ENCODE assay signal across 1 cellular context in the genomic region with DNA sequence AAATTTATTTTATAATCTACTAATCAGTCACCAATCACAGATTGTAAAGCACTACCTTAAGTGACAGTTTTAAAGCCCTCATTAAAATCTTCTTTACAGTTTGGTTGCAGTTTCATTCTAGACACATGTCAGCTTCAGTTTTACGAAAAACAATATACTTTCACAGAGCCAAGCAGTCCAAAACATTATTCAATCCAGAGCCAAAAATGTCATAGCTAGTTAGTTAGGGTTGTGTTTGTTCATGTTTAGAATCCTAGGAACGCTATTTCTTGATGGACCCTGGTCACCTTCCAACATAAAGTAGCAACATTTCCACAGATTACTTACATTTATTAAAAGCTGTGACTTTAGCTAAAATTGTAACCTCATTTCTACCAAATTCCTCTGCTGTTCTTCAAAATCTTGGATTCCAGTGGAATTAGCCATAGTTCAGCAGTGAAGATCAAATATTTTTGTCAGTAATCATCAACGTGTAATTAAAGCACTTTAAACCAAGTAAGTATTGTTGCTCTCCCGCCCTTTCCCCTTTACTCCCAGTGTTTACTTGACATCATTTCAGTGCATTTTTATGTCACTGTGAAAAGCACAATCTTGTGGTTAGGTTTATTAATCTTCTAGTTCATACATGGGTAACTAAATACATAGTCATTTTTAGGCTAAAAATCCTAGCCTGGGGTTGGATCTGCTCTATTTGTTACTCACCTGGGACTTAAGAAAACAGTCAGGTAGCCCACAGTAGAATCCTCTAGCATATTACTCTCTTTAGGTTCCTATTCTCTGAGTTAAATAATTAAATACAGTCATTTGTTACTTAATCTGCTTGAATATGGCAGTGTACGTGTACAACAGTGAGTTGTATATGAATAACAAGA.
TF ChIP-seq lines count a peak whose summit lies in the region.

No MANE protein-coding gene starts in this region.

TF ChIP-seq in HEK293, 187 proteins besides CTCF, POLR2A, EP300 and RAD21 (continued from another document):
- TF ChIP-seq, protein P1, sequence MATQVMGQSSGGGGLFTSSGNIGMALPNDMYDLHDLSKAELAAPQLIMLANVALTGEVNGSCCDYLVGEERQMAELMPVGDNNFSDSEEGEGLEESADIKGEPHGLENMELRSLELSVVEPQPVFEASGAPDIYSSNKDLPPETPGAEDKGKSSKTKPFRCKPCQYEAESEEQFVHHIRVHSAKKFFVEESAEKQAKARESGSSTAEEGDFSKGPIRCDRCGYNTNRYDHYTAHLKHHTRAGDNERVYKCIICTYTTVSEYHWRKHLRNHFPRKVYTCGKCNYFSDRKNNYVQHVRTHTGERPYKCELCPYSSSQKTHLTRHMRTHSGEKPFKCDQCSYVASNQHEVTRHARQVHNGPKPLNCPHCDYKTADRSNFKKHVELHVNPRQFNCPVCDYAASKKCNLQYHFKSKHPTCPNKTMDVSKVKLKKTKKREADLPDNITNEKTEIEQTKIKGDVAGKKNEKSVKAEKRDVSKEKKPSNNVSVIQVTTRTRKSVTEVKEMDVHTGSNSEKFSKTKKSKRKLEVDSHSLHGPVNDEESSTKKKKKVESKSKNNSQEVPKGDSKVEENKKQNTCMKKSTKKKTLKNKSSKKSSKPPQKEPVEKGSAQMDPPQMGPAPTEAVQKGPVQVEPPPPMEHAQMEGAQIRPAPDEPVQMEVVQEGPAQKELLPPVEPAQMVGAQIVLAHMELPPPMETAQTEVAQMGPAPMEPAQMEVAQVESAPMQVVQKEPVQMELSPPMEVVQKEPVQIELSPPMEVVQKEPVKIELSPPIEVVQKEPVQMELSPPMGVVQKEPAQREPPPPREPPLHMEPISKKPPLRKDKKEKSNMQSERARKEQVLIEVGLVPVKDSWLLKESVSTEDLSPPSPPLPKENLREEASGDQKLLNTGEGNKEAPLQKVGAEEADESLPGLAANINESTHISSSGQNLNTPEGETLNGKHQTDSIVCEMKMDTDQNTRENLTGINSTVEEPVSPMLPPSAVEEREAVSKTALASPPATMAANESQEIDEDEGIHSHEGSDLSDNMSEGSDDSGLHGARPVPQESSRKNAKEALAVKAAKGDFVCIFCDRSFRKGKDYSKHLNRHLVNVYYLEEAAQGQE (tag by site-specific recombination; IDR thresholded peaks at IDR 0.05): no peak
- TF ChIP-seq ZNF391 (tag by site-specific recombination; IDR thresholded peaks at IDR 0.05; ENCODE audit: borderline replicate concordance, low read depth): no peak
- peak; percentile 45; the same call in 1 of the 2 replicates for TF ChIP-seq ZNF600 (tag by site-specific recombination; IDR thresholded peaks at IDR 0.05)
- peak; percentile 93 for TF ChIP-seq FEZF1 (tag by site-specific recombination; IDR thresholded peaks at IDR 0.05)
- TF ChIP-seq MZF1 (tag by site-specific recombination; IDR thresholded peaks at IDR 0.05; ENCODE audit: borderline replicate concordance): no peak
- no peak for TF ChIP-seq ZNF16 (tag by site-specific recombination; IDR thresholded peaks at IDR 0.05; ENCODE audit: low read depth)
- TF ChIP-seq, protein P2, sequence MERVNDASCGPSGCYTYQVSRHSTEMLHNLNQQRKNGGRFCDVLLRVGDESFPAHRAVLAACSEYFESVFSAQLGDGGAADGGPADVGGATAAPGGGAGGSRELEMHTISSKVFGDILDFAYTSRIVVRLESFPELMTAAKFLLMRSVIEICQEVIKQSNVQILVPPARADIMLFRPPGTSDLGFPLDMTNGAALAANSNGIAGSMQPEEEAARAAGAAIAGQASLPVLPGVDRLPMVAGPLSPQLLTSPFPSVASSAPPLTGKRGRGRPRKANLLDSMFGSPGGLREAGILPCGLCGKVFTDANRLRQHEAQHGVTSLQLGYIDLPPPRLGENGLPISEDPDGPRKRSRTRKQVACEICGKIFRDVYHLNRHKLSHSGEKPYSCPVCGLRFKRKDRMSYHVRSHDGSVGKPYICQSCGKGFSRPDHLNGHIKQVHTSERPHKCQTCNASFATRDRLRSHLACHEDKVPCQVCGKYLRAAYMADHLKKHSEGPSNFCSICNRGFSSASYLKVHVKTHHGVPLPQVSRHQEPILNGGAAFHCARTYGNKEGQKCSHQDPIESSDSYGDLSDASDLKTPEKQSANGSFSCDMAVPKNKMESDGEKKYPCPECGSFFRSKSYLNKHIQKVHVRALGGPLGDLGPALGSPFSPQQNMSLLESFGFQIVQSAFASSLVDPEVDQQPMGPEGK (tag by site-specific recombination; IDR thresholded peaks at IDR 0.05): no peak
- TF ChIP-seq ZNF433 (tag by site-specific recombination; IDR thresholded peaks at IDR 0.05; ENCODE audit: low read depth): no peak
- no peak for TF ChIP-seq ZNF621 (tag by site-specific recombination; IDR thresholded peaks at IDR 0.05)
- TF ChIP-seq, protein P3, sequence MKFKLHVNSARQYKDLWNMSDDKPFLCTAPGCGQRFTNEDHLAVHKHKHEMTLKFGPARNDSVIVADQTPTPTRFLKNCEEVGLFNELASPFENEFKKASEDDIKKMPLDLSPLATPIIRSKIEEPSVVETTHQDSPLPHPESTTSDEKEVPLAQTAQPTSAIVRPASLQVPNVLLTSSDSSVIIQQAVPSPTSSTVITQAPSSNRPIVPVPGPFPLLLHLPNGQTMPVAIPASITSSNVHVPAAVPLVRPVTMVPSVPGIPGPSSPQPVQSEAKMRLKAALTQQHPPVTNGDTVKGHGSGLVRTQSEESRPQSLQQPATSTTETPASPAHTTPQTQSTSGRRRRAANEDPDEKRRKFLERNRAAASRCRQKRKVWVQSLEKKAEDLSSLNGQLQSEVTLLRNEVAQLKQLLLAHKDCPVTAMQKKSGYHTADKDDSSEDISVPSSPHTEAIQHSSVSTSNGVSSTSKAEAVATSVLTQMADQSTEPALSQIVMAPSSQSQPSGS (tag by site-specific recombination; IDR thresholded peaks at IDR 0.05; ENCODE audit: low read depth): no peak
- no peak for TF ChIP-seq ZNF214 (tag by site-specific recombination; IDR thresholded peaks at IDR 0.05; ENCODE audit: borderline replicate concordance)
- no peak for TF ChIP-seq HOXC10 (CRISPR knock-in tag; IDR thresholded peaks at IDR 0.05)
- TF ChIP-seq ZNF138 (tag by site-specific recombination; IDR thresholded peaks at IDR 0.05; ENCODE audit: borderline replicate concordance): no peak
- 0 out of 2 replicates have a peak, but pooled peaks have one; percentile 10 for TF ChIP-seq ZBTB17 (tag by site-specific recombination; IDR thresholded peaks at IDR 0.05)
- 0 out of 2 replicates have a peak, but pooled peaks have one; percentile 21 for TF ChIP-seq ZNF366 (tag by site-specific recombination; conservative IDR thresholded peaks at IDR 0.05)
- TF ChIP-seq ZNF629 (tag by site-specific recombination; IDR thresholded peaks at IDR 0.05): peak; percentile 83
- TF ChIP-seq GLIS2 (tag by site-specific recombination; IDR thresholded peaks at IDR 0.05): no peak
- TF ChIP-seq ZBTB21 (tag by site-specific recombination; IDR thresholded peaks at IDR 0.05): peak; percentile 67
- no peak for TF ChIP-seq KLF10 (tag by site-specific recombination; IDR thresholded peaks at IDR 0.05)
- TF ChIP-seq ZFP69B (tag by site-specific recombination; IDR thresholded peaks at IDR 0.05): no peak
- TF ChIP-seq ZBTB44 (tag by site-specific recombination; IDR thresholded peaks at IDR 0.05): peak; percentile 13; the same call in 1 of the 2 replicates
- TF ChIP-seq ZNF223 (tag by site-specific recombination; IDR thresholded peaks at IDR 0.05): no peak
- no peak for TF ChIP-seq ZNF677 (tag by site-specific recombination; IDR thresholded peaks at IDR 0.05)
- TF ChIP-seq ZNF2 (tag by site-specific recombination; IDR thresholded peaks at IDR 0.05): 0 out of 2 replicates have a peak, but pooled peaks have one; percentile 49
- TF ChIP-seq ZNF157 (tag by site-specific recombination; IDR thresholded peaks at IDR 0.05): no peak
- no peak for TF ChIP-seq EGR2 (tag by site-specific recombination; IDR thresholded peaks at IDR 0.05; ENCODE audit: low read depth)
- TF ChIP-seq ZNF423 (tag by site-specific recombination; IDR thresholded peaks at IDR 0.05): no peak
- TF ChIP-seq ZNF692 (tag by site-specific recombination; IDR thresholded peaks at IDR 0.05): 0 out of 2 replicates have a peak, but pooled peaks have one; percentile 34
- TF ChIP-seq ZBTB7A (tag by site-specific recombination; IDR thresholded peaks at IDR 0.05; ENCODE audit: low read depth): no peak
- TF ChIP-seq ZNF530 (tag by site-specific recombination; IDR thresholded peaks at IDR 0.05; ENCODE audit: low read depth): no peak
- no peak for TF ChIP-seq SCRT2 (tag by site-specific recombination; IDR thresholded peaks at IDR 0.05)
- TF ChIP-seq ZFP41 (tag by site-specific recombination; IDR thresholded peaks at IDR 0.05; ENCODE audit: borderline replicate concordance): no peak
- TF ChIP-seq ZNF426 (tag by site-specific recombination; IDR thresholded peaks at IDR 0.05): no peak
- TF ChIP-seq ZNF571 (tag by site-specific recombination; IDR thresholded peaks at IDR 0.05): no peak
- TF ChIP-seq SP7 (tag by site-specific recombination; IDR thresholded peaks at IDR 0.05): peak; percentile 96
